ENCODE assay signal across 14 cellular contexts in genomic region chr22:46815132-46815531, GRCh38. TPM values are rescaled to one million over a fixed set of nuclear protein-coding genes. Genes with fewer than 3 reads are reported as not detected.
A peak's percentile ranks its signal among the peaks of the same experiment; 100 is the strongest.
DNase-seq lines count a peak whose midpoint lies in the region; ATAC-seq and TF ChIP-seq lines count a peak whose summit lies in the region.
"Had no signal": no experiment of that assay in that cellular context is flagged by ENCODE, and none has a peak within 500 bp of the region (broad histone marks: within the 10 kb centered on the region; RNA-seq: fewer than 3 reads in every experiment).

No MANE protein-coding gene starts in this region.

- H3K27ac Mint-ChIP-seq in natural killer cell treated with Interleukin-12 subunit alpha and Interleukin-12 subunit beta and Interleukin-15 and Interleukin-18, amount 100 ng/mL, for 72 hours, result peak overlapping the region; percentile 15 to 62
- H3K27ac Mint-ChIP-seq: activated naive CD8-positive, alpha-beta T cell treated with anti-CD3 and anti-CD28 coated beads, Interleukin-2, amount 50 U/mL, for 24 hours; activated T-helper 2 cell treated with anti-CD3 and anti-CD28 coated beads, Interferon-gamma antibody, Interleukin-2, Interleukin-4, amounts not matched to agents 10 μg/mL and 5 μg/mL and 100 μg/mL, durations not matched to agents 14 hours and 24 hours and 36 hours had no signal

- H3K14ac ChIP-seq in IMR-90 (replicated peaks; ENCODE audit: low read depth, low read length), result no peak overlapping the region

- POLR2A ChIA-PET in IMR-90 (lab: Charles Lee; ENCODE audit: unreplicated experiment), result no interaction called here

- H3K9me3 Mint-ChIP-seq in natural killer cell treated with Interleukin-12 subunit alpha and Interleukin-12 subunit beta and Interleukin-15 and Interleukin-18, amount 100 ng/mL, for 72 hours, result no peaks in the 10 kb centered on the region
- H3K9me3 Mint-ChIP-seq: activated T-helper 2 cell treated with anti-CD3 and anti-CD28 coated beads, Interferon-gamma antibody, Interleukin-2, Interleukin-4, amounts not matched to agents 10 μg/mL and 5 μg/mL and 100 μg/mL, durations not matched to agents 14 hours and 24 hours and 36 hours had no signal

- intact Hi-C loops in IMR-90 (cut with micrococcal nuclease), result loop anchor here (2.0 kb wide), 1 partner anchor 60 kb away; no protein-coding TSS in a partner anchor

- TF ChIP-seq POLR2A in IMR-90 (IDR thresholded peaks at IDR 0.05; ENCODE audit: low read depth, low read length), result no peak

- DNase-seq in IMR-90, result no peak
- no peak for DNase-seq in natural killer cell treated with Interleukin-12 subunit alpha and Interleukin-12 subunit beta and Interleukin-15 and Interleukin-18, amount 100 ng/mL, for 72 hours (ENCODE audit: low spot score)
- no peak for DNase-seq in UCSD-AML1 (lab: John Stamatoyannopoulos, UW; ENCODE audit: unreplicated experiment)
- DNase-seq in AG08396 (ENCODE audit: low spot score), result no peak
- DNase-seq: activated naive CD8-positive, alpha-beta T cell treated with anti-CD3 and anti-CD28 coated beads, Interleukin-2, amount 50 U/mL, for 24 hours; CD8-positive, alpha-beta memory T cell; NCI-H187; NCI-H226 had no signal

- no TSS peak for BruUV-seq in IMR-90 (replicated peaks; lab: Mats Ljungman, UMichigan)

- H3K18ac ChIP-seq in IMR-90 (ENCODE audit: low read depth, low read length), result no peak overlapping the region

- no peak overlapping the region for H2BK120ac ChIP-seq in IMR-90 (ENCODE audit: low read depth, low read length)

- no peak overlapping the region for H2AK9ac ChIP-seq in IMR-90 (replicated peaks; ENCODE audit: low read depth, low read length, poor library complexity)

- peaks cover 20 to 48% of the 10 kb centered on the region in 2 experiments for H3K79me1 ChIP-seq in IMR-90 (ENCODE audit: low read depth in 1 of 2, low read length in 2 of 2)

- WGBS in IMR-90 (ENCODE audit: extremely low coverage in 2 of 2, insufficient read length in 1 of 2), 2 experiments, result 99% methylated on average over 9 of the region's 12 CpGs; no CpG with 5 or more reads in 1 of the 2 experiments

- peaks cover 10% of the 10 kb centered on the region for H3K9me1 ChIP-seq in IMR-90 (ENCODE audit: insufficient read depth, low read length)

- H4K8ac ChIP-seq in IMR-90 (ENCODE audit: low read depth in 2 of 2, low read length in 2 of 2), result no peak overlapping the region

- ATAC-seq in IMR-90 (ENCODE audit: low read depth), result no peak
- peak; percentile 70 for ATAC-seq in esophagus mucosa
- no peak for ATAC-seq in natural killer cell treated with Interleukin-12 subunit alpha and Interleukin-12 subunit beta and Interleukin-15 and Interleukin-18, amount 100 ng/mL, for 72 hours
- no peak for ATAC-seq in GM19455 (IDR thresholded peaks at IDR 0.05; ENCODE audit: unreplicated experiment)
- no peak for ATAC-seq in HG03175 (IDR thresholded peaks at IDR 0.05; ENCODE audit: unreplicated experiment)
- ATAC-seq: activated naive CD8-positive, alpha-beta T cell treated with anti-CD3 and anti-CD28 coated beads, Interleukin-2, amount 50 U/mL, for 24 hours had no signal

- in situ Hi-C loops in IMR-90 (cut with MboI; ENCODE audit: low sequenced_read_pairs), result no loop called here

- H4K91ac ChIP-seq in IMR-90 (ENCODE audit: insufficient read depth, low read depth, low read length), result no peak overlapping the region; the same call in 1 of the 2 replicates

- H3K9me3 ChIP-seq in IMR-90 (ENCODE audit: control insufficient read depth, insufficient read depth, low read length), result no peaks in the 10 kb centered on the region

- peaks cover 14% of the 10 kb centered on the region for H3K4me1 ChIP-seq in IMR-90 (ENCODE audit: control insufficient read depth, insufficient read depth, low read length)

- no peak overlapping the region for H4K5ac ChIP-seq in IMR-90 (ENCODE audit: low read depth, low read length)

- no peak overlapping the region for H2BK5ac ChIP-seq in IMR-90 (ENCODE audit: low read depth, low read length, poor library complexity, severe bottlenecking)

- no peak overlapping the region for H3K4me3 Mint-ChIP-seq in natural killer cell treated with Interleukin-12 subunit alpha and Interleukin-12 subunit beta and Interleukin-15 and Interleukin-18, amount 100 ng/mL, for 72 hours
- H3K4me3 Mint-ChIP-seq: activated naive CD8-positive, alpha-beta T cell treated with anti-CD3 and anti-CD28 coated beads, Interleukin-2, amount 50 U/mL, for 24 hours; CD8-positive, alpha-beta memory T cell had no signal

- no peak overlapping the region for H3K23ac ChIP-seq in IMR-90 (ENCODE audit: low read depth, low read length)

- TF ChIP-seq RAD21 in IMR-90 (IDR thresholded peaks at IDR 0.05; ENCODE audit: low read length), result no peak

- dilution Hi-C loops in IMR-90 (cut with HindIII; ENCODE audit: low sequenced_read_pairs, unreplicated experiment), result no loop called here

- H3K4me1 Mint-ChIP-seq in natural killer cell treated with Interleukin-12 subunit alpha and Interleukin-12 subunit beta and Interleukin-15 and Interleukin-18, amount 100 ng/mL, for 72 hours (ENCODE audit: low read depth in 2 of 2), result peaks cover 43 to 62% of the 10 kb centered on the region in 2 donors

- TF ChIP-seq CTCF in 22Rv1 (IDR thresholded peaks at IDR 0.05) (no peak), IMR-90 (conservative IDR thresholded peaks at IDR 0.05; ENCODE audit: low read depth, low read length) (no peak)

- H2BK20ac ChIP-seq in IMR-90 (ENCODE audit: low read depth, low read length), result no peak overlapping the region

- H3K27ac ChIP-seq in 22Rv1 (peak overlapping the region; percentile 27; the same call in 1 of the 2 replicates), IMR-90 (ENCODE audit: insufficient read depth, low read length) (no peak overlapping the region)
- H3K27ac ChIP-seq: cardiac muscle cell had no signal

- H3K27me3 Mint-ChIP-seq in natural killer cell treated with Interleukin-12 subunit alpha and Interleukin-12 subunit beta and Interleukin-15 and Interleukin-18, amount 100 ng/mL, for 72 hours, result no peaks in the 10 kb centered on the region
- H3K27me3 Mint-ChIP-seq: activated naive CD8-positive, alpha-beta T cell treated with anti-CD3 and anti-CD28 coated beads, Interleukin-2, amount 50 U/mL, for 24 hours; CD8-positive, alpha-beta memory T cell had no signal

- peaks cover 13% of the 10 kb centered on the region for H3K36me3 Mint-ChIP-seq in natural killer cell treated with Interleukin-12 subunit alpha and Interleukin-12 subunit beta and Interleukin-15 and Interleukin-18, amount 100 ng/mL, for 72 hours

- H3K27me3 ChIP-seq in IMR-90 (ENCODE audit: control insufficient read depth, insufficient read depth, low read length), result no peaks in the 10 kb centered on the region
- H3K27me3 ChIP-seq: cardiac muscle cell had no signal

- no peak overlapping the region for H3K4me3 ChIP-seq in IMR-90 (ENCODE audit: insufficient read depth, low read depth, low read length)
- H3K4me3 ChIP-seq: cardiac muscle cell had no signal

- no peak overlapping the region for H3K56ac ChIP-seq in IMR-90 (ENCODE audit: extremely low read depth, insufficient read depth, low read length)

- peaks cover 34% of the 10 kb centered on the region; the same call in 1 of the 2 replicates for H4K20me1 ChIP-seq in IMR-90 (ENCODE audit: insufficient read depth, low read length)

- CTCF ChIA-PET in IMR-90 (lab: Yijun Ruan, JAX), result no interaction called here

- no peak overlapping the region for H3K9ac ChIP-seq in IMR-90 (ENCODE audit: low read depth, low read length)

- no peak overlapping the region for H3K4ac ChIP-seq in IMR-90 (ENCODE audit: low read depth, low read length)

- no peak overlapping the region for H2AFZ ChIP-seq in IMR-90 (replicated peaks; ENCODE audit: low read length, poor library complexity)

- H3K36me3 ChIP-seq in IMR-90 (ENCODE audit: control insufficient read depth, insufficient read depth, low read length), result peaks cover 4% of the 10 kb centered on the region; the same call in 1 of the 2 replicates
- H3K36me3 ChIP-seq: cardiac muscle cell had no signal

- H2AK5ac ChIP-seq in IMR-90 (ENCODE audit: low read depth, low read length), result 0 out of 2 replicates have a peak overlapping the region, but pooled peaks have one; percentile 8

- H2BK15ac ChIP-seq in IMR-90 (ENCODE audit: low read depth, low read length), result no peak overlapping the region

- no peak overlapping the region for H3K4me2 ChIP-seq in IMR-90 (ENCODE audit: low read depth, low read length)

TF ChIP-seq in IMR-90, 13 proteins besides CTCF, POLR2A, EP300 and RAD21:
- no peak for TF ChIP-seq SMC3 (IDR thresholded peaks at IDR 0.05; ENCODE audit: low read depth, low read length)
TF ChIP-seq in IMR-90: peak in this region for 0.

RNA-seq across cellular contexts. Expression of gene TBC1D22A, which starts 52.7 kb away (rescaled TPM):
- total RNA-seq in IMR-90 (2012; rRNA removed) (9.0 and 9.4 TPM in 2 replicates), esophagus mucosa (21.4 TPM)
- 16.7 and 17.3 TPM in 2 replicates for polyA plus RNA-seq in IMR-90 (2012; rRNA removed)
- polyA plus RNA-seq in IMR-90 (2012; cell fraction: cytosol; rRNA removed), result 18.4 and 23.5 TPM in 2 replicates
- 14.2 and 18.0 TPM in 2 replicates for polyA plus RNA-seq in IMR-90 (2012; cell fraction: nucleus; rRNA removed; ENCODE audit: low replicate concordance)
- total RNA-seq in natural killer cell treated with Interleukin-12 subunit alpha and Interleukin-12 subunit beta and Interleukin-15 and Interleukin-18, amount 100 ng/mL, for 72 hours, result 10 to 100 TPM; 31.9 to 43.4 TPM
